15 cellular contexts compared by ENCODE assay signal in the genomic region with DNA sequence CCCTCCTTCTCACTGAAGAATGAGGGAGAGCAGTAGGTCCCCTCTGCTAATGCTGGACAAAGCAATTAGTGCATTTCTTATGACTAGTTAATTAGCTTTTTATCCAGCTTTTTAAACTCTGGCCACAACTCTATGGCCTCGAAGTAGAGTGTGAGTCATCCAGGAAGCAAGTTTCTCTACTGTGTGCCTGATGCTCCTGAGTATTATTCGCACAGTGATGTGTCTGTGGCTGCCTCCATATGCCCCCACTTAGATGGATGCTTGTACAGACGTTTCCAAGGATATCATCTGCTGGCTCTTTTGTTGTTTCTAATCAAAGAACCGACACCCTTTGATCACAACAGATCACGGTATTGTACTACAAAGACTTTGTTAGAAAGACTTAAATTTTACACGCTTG. TPM values are rescaled to one million over a fixed set of nuclear protein-coding genes. Genes with fewer than 3 reads are reported as not detected.
A peak's percentile ranks its signal among the peaks of the same experiment; 100 is the strongest.
DNase-seq lines count a peak whose midpoint lies in the region; ATAC-seq, FAIRE-seq and TF ChIP-seq lines count a peak whose summit lies in the region.
"Had no signal": no experiment of that assay in that cellular context is flagged by ENCODE, and none has a peak within 500 bp of the region (broad histone marks: within the 10 kb centered on the region; RNA-seq: fewer than 3 reads in every experiment).

No MANE protein-coding gene starts in this region.

- no peak overlapping the region for H3K18ac ChIP-seq in trophoblast cell (ENCODE audit: low read length)

- H2BK12ac ChIP-seq in trophoblast cell (ENCODE audit: low read length) = no peak overlapping the region

- H3K9ac ChIP-seq in trophoblast cell (ENCODE audit: low read length) = no peak overlapping the region

- H2BK5ac ChIP-seq in trophoblast cell (ENCODE audit: low read depth, low read length, poor library complexity) = no peak overlapping the region

- no peak overlapping the region for H3K23ac ChIP-seq in trophoblast cell (ENCODE audit: low read length)

- no peak overlapping the region for H3K27ac ChIP-seq in trophoblast cell (ENCODE audit: low read depth, low read length)
- no peak overlapping the region for H3K27ac ChIP-seq in sigmoid colon
- H3K27ac ChIP-seq: HL-60, thyroid gland had no signal

- no peaks in the 10 kb centered on the region for H3K9me3 Mint-ChIP-seq in activated CD4-positive, alpha-beta T cell treated with anti-CD3 and anti-CD28 coated beads for 36 hours (ENCODE audit: low read depth)
- H3K9me3 Mint-ChIP-seq in activated CD4-positive, alpha-beta T cell treated with anti-CD3 and anti-CD28 coated beads, Interleukin-2, amount 10 ng/mL, durations not matched to agents 24 days and 14 days = no peaks in the 10 kb centered on the region
- no peaks in the 10 kb centered on the region for H3K9me3 Mint-ChIP-seq in central memory CD8-positive, alpha-beta T cell
- H3K9me3 Mint-ChIP-seq: activated CD4-positive, alpha-beta memory T cell treated with anti-CD3 and anti-CD28 coated beads, Interleukin-2, amount 10 ng/mL, durations not matched to agents 7 days and 5 days had no signal

- peak overlapping the region; percentile 44 for H3K4ac ChIP-seq in trophoblast cell (ENCODE audit: low read depth, low read length)

- CTCF ChIA-PET in activated CD4-positive, alpha-beta T cell treated with anti-CD3 and anti-CD28 coated beads for 36 hours (lab: Charles Lee) = no interaction called here

- H3K9me3 ChIP-seq in trophoblast cell (ENCODE audit: insufficient read depth, low read depth, low read length) (no peaks in the 10 kb centered on the region), sigmoid colon (no peaks in the 10 kb centered on the region)
- H3K9me3 ChIP-seq: thyroid gland had no signal

- H2BK120ac ChIP-seq in trophoblast cell (ENCODE audit: insufficient read depth, low read length, poor library complexity) = no peak overlapping the region

- no peak for TF ChIP-seq CTCF in sigmoid colon (IDR thresholded peaks at IDR 0.05)
- no peak for TF ChIP-seq CTCF in D721Med (IDR thresholded peaks at IDR 0.05; ENCODE audit: insufficient read depth, missing control alignments)

- no peak for TF ChIP-seq EP300 in sigmoid colon (IDR thresholded peaks at IDR 0.05)

- no peak for TF ChIP-seq POLR2A in sigmoid colon (IDR thresholded peaks at IDR 0.05)

- H3K4me2 ChIP-seq in trophoblast cell (ENCODE audit: low read length) = no peak overlapping the region

- H3K4me1 Mint-ChIP-seq in activated CD4-positive, alpha-beta T cell treated with anti-CD3 and anti-CD28 coated beads for 36 hours = peaks cover 15% of the 10 kb centered on the region
- H3K4me1 Mint-ChIP-seq in activated CD4-positive, alpha-beta T cell treated with anti-CD3 and anti-CD28 coated beads, Interleukin-2, amount 10 ng/mL, durations not matched to agents 24 days and 14 days = peaks cover 8% of the 10 kb centered on the region
- peaks cover 46% of the 10 kb centered on the region for H3K4me1 Mint-ChIP-seq in central memory CD8-positive, alpha-beta T cell
- H3K4me1 Mint-ChIP-seq: T-helper 17 cell had no signal

- H2AK5ac ChIP-seq in trophoblast cell (ENCODE audit: low read length) = no peak overlapping the region

- no peak overlapping the region for H4K91ac ChIP-seq in trophoblast cell (ENCODE audit: low read depth, low read length)

- no CpG with 5 or more reads among the region's 6 CpGs for WGBS in trophoblast cell (ENCODE audit: extremely low coverage, insufficient coverage, insufficient read length)
- WGBS in sigmoid colon, 2 donors = 38 to 57% methylated on average over 6 of the region's 6 CpGs

- no peak overlapping the region for H2AFZ ChIP-seq in trophoblast cell (ENCODE audit: insufficient read depth, low read length, poor library complexity)

- H3K4me3 ChIP-seq in trophoblast cell (ENCODE audit: low read depth, low read length) (no peak overlapping the region), sigmoid colon (no peak overlapping the region)
- H3K4me3 ChIP-seq: thyroid gland had no signal

- no peaks in the 10 kb centered on the region for H3K36me3 Mint-ChIP-seq in activated CD4-positive, alpha-beta T cell treated with anti-CD3 and anti-CD28 coated beads for 36 hours (ENCODE audit: low read depth)
- H3K36me3 Mint-ChIP-seq in activated CD4-positive, alpha-beta T cell treated with anti-CD3 and anti-CD28 coated beads, Interleukin-2, amount 10 ng/mL, durations not matched to agents 24 days and 14 days (ENCODE audit: low read depth) = no peaks in the 10 kb centered on the region
- H3K36me3 Mint-ChIP-seq in central memory CD8-positive, alpha-beta T cell (ENCODE audit: insufficient read depth) = peaks cover 6% of the 10 kb centered on the region

- peaks cover 4% of the 10 kb centered on the region for H3K79me1 ChIP-seq in trophoblast cell (ENCODE audit: low read length)

- H3K27me3 ChIP-seq in trophoblast cell (ENCODE audit: insufficient read depth, low read length) (no peaks in the 10 kb centered on the region), sigmoid colon (no peaks in the 10 kb centered on the region)
- H3K27me3 ChIP-seq: thyroid gland had no signal

- intact Hi-C loops in activated CD4-positive, alpha-beta T cell treated with anti-CD3 and anti-CD28 coated beads for 36 hours (cut with DNase I, micrococcal nuclease) = no loop called here
- intact Hi-C loops in activated CD4-positive, alpha-beta T cell treated with anti-CD3 and anti-CD28 coated beads, Interleukin-2, amount 10 ng/mL, durations not matched to agents 24 days and 14 days (cut with micrococcal nuclease) = no loop called here
- intact Hi-C loops in sigmoid colon (cut with DNase I) = no loop called here

- ATAC-seq in activated CD4-positive, alpha-beta T cell treated with anti-CD3 and anti-CD28 coated beads for 36 hours = peak; percentile 70
- ATAC-seq in central memory CD8-positive, alpha-beta T cell (replicated peaks; ENCODE audit: extremely low read depth, poor library complexity, severe bottlenecking) = peak; percentile 64
- ATAC-seq: T-helper 17 cell had no signal

- H4K8ac ChIP-seq in trophoblast cell (ENCODE audit: low read depth, low read length) = no peak overlapping the region

- no peak overlapping the region for H3K14ac ChIP-seq in trophoblast cell (ENCODE audit: low read length)

- no peak overlapping the region for H3K27ac Mint-ChIP-seq in activated CD4-positive, alpha-beta T cell treated with anti-CD3 and anti-CD28 coated beads for 36 hours
- no peak overlapping the region for H3K27ac Mint-ChIP-seq in activated CD4-positive, alpha-beta T cell treated with anti-CD3 and anti-CD28 coated beads, Interleukin-2, amount 10 ng/mL, durations not matched to agents 24 days and 14 days
- H3K27ac Mint-ChIP-seq in central memory CD8-positive, alpha-beta T cell (ENCODE audit: low read depth) = no peak overlapping the region
- H3K27ac Mint-ChIP-seq: activated CD4-positive, alpha-beta memory T cell treated with anti-CD3 and anti-CD28 coated beads, Interleukin-2, amount 10 ng/mL, durations not matched to agents 7 days and 5 days; T-helper 17 cell had no signal

- H4K12ac ChIP-seq in trophoblast cell (ENCODE audit: low read depth, low read length) = no peak overlapping the region

- no peak overlapping the region for H3K4me3 Mint-ChIP-seq in activated CD4-positive, alpha-beta T cell treated with anti-CD3 and anti-CD28 coated beads for 36 hours
- H3K4me3 Mint-ChIP-seq in activated CD4-positive, alpha-beta T cell treated with anti-CD3 and anti-CD28 coated beads, Interleukin-2, amount 10 ng/mL, durations not matched to agents 24 days and 14 days = no peak overlapping the region
- H3K4me3 Mint-ChIP-seq in central memory CD8-positive, alpha-beta T cell = no peak overlapping the region
- H3K4me3 Mint-ChIP-seq: activated CD4-positive, alpha-beta memory T cell treated with anti-CD3 and anti-CD28 coated beads, Interleukin-2, amount 10 ng/mL, durations not matched to agents 7 days and 5 days; T-helper 17 cell had no signal

- no peak for FAIRE-seq in D721Med (lab: Jason Lieb, UNC)

- H3K36me3 ChIP-seq in trophoblast cell (ENCODE audit: control insufficient read depth in 1 of 2, insufficient read depth in 2 of 2, low read length in 2 of 2) = peaks cover 2 to 8% of the 10 kb centered on the region in 2 experiments
- H3K36me3 ChIP-seq in sigmoid colon = no peaks in the 10 kb centered on the region
- H3K36me3 ChIP-seq: thyroid gland had no signal

- H3K79me2 ChIP-seq in trophoblast cell (ENCODE audit: control insufficient read depth, insufficient read depth, low read length, poor library complexity) = peaks cover 9% of the 10 kb centered on the region

- no peak for DNase-seq in activated CD4-positive, alpha-beta T cell treated with anti-CD3 and anti-CD28 coated beads for 36 hours
- DNase-seq in activated CD4-positive, alpha-beta T cell treated with anti-CD3 and anti-CD28 coated beads, Interleukin-2, amount 10 ng/mL, durations not matched to agents 24 days and 14 days = no peak
- DNase-seq in NCI-H69 (lab: John Stamatoyannopoulos, UW) (peak; percentile 60), trophoblast cell (no peak), sigmoid colon (no peak), germinal center (ENCODE audit: low spot score) (no peak), D721Med (ENCODE audit: insufficient read length, low spot score) (no peak)
- no peak for DNase-seq in central memory CD8-positive, alpha-beta T cell (ENCODE audit: low spot score in 2 of 2)
- DNase-seq: activated CD4-positive, alpha-beta memory T cell treated with anti-CD3 and anti-CD28 coated beads, Interleukin-2, amount 10 ng/mL, durations not matched to agents 7 days and 5 days; amniotic stem cell; NCI-H1436; right cardiac atrium; T-helper 17 cell; thyroid gland had no signal

- peaks cover 9 to 21% of the 10 kb centered on the region in 2 experiments for H3K4me1 ChIP-seq in trophoblast cell (ENCODE audit: control insufficient read depth in 1 of 2, insufficient read depth in 2 of 2, low read length in 2 of 2)
- H3K4me1 ChIP-seq in sigmoid colon = no peaks in the 10 kb centered on the region
- H3K4me1 ChIP-seq: thyroid gland had no signal

- no peaks in the 10 kb centered on the region for H3K27me3 Mint-ChIP-seq in activated CD4-positive, alpha-beta T cell treated with anti-CD3 and anti-CD28 coated beads for 36 hours
- peaks cover 5% of the 10 kb centered on the region for H3K27me3 Mint-ChIP-seq in activated CD4-positive, alpha-beta T cell treated with anti-CD3 and anti-CD28 coated beads, Interleukin-2, amount 10 ng/mL, durations not matched to agents 24 days and 14 days
- H3K27me3 Mint-ChIP-seq in central memory CD8-positive, alpha-beta T cell = no peaks in the 10 kb centered on the region
- H3K27me3 Mint-ChIP-seq: activated CD4-positive, alpha-beta memory T cell treated with anti-CD3 and anti-CD28 coated beads, Interleukin-2, amount 10 ng/mL, durations not matched to agents 7 days and 5 days had no signal

- POLR2A ChIA-PET in activated CD4-positive, alpha-beta T cell treated with anti-CD3 and anti-CD28 coated beads for 36 hours (lab: Charles Lee) = no interaction called here

RNA-seq across cellular contexts. Expression of gene CHN2, which starts 12.9 kb away (rescaled TPM):
- total RNA-seq in activated CD4-positive, alpha-beta T cell treated with anti-CD3 and anti-CD28 coated beads for 36 hours = under 1 TPM; 0.25 to 0.39 TPM
- total RNA-seq in activated CD4-positive, alpha-beta T cell treated with anti-CD3 and anti-CD28 coated beads, Interleukin-2, amount 10 ng/mL, durations not matched to agents 24 days and 14 days = 0.33 TPM in 1 of 2 replicates, not detected in the other
- polyA plus RNA-seq in trophoblast cell (2013) = 39.1 and 39.9 TPM in 2 replicates
- total RNA-seq in sigmoid colon = 10 to 100 TPM; 10.7 to 37.7 (median 14.3) TPM
- polyA plus RNA-seq in sigmoid colon = 10 to 100 TPM in 2 of 3 donors, 1 to 10 TPM in 1; 4.2 to 21.0 (median 16.2) TPM
